30 cellular contexts compared by ENCODE assay signal in the genomic region with DNA sequence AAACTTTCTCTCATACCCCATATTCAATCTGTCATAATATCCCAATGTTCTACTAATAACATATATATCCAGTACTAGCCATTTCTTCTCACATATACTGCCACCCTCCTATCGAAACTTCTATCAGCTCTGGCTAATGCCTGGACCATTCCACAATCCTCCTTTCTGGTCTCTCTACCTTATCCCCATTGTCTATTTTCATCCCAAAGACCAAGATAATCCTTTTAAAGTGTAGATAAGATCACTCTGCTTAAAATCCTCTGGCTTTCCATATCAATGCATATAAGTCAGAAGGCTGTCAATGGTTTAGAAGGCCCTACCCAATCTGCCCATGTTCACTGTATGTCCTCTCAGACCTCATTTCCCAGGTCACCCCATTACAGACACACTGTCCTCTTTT.
"Had no signal": no experiment of that assay in that cellular context is flagged by ENCODE, and none has a peak within 500 bp of the region (broad histone marks: within the 10 kb centered on the region; RNA-seq: fewer than 3 reads in every experiment).

No MANE protein-coding gene starts in this region.

- H3K27ac ChIP-seq: left lung, lower lobe of right lung, neural progenitor cell, neutrophil, parathyroid adenoma, psoas muscle, right lobe of liver, skin epidermis, suprapubic skin, thoracic aorta, tibial artery, upper lobe of right lung had no signal

- H3K27ac Mint-ChIP-seq: mesothelial cell of epicardium; natural killer cell; nephron progenitor cell; neural progenitor cell; stimulated activated naive CD8-positive, alpha-beta T cell treated with anti-CD3 and anti-CD28 coated beads, Interleukin-15, Interleukin-2, amounts not matched to agents 100 ng/mL and 50 ng/mL, for 24 hours had no signal

- H3K36me3 ChIP-seq: left lung, lower lobe of right lung, neural progenitor cell, neutrophil, right lobe of liver, suprapubic skin, thoracic aorta, tibial artery, upper lobe of right lung had no signal

- H3K36me3 Mint-ChIP-seq: natural killer cell had no signal

- H2AFZ ChIP-seq: neural progenitor cell, parathyroid adenoma had no signal

- H3K4me3 ChIP-seq: left lung, lower lobe of right lung, neural progenitor cell, psoas muscle, right lobe of liver, skin epidermis, suprapubic skin, thoracic aorta, tibial artery, upper lobe of right lung had no signal

- H3K4me1 ChIP-seq: left lung, lower lobe of right lung, neural progenitor cell, parathyroid adenoma, psoas muscle, right lobe of liver, suprapubic skin, upper lobe of right lung had no signal

- H3K4me3 Mint-ChIP-seq: immature natural killer cell; mesothelial cell of epicardium; naive B cell; natural killer cell; nephron progenitor cell; neural progenitor cell; stimulated activated naive CD8-positive, alpha-beta T cell treated with anti-CD3 and anti-CD28 coated beads, Interleukin-15, Interleukin-2, amounts not matched to agents 100 ng/mL and 50 ng/mL, for 24 hours had no signal

- H3K9me3 Mint-ChIP-seq: immature natural killer cell, natural killer cell had no signal

- ATAC-seq: left colon, left lung, lower lobe of right lung, natural killer cell, psoas muscle, right lobe of liver, upper lobe of right lung had no signal

- H3K9ac ChIP-seq: neural progenitor cell, parathyroid adenoma had no signal

- H3K9me3 ChIP-seq: left lung, neutrophil, psoas muscle, right lobe of liver, suprapubic skin, thoracic aorta, tibial artery, upper lobe of right lung had no signal

- H3K4me1 Mint-ChIP-seq: immature natural killer cell, nephron progenitor cell, neural progenitor cell had no signal

- DNase-seq: hypothalamus; immature natural killer cell; kidney; left colon; left lung; lower lobe of right lung; mammary epithelial cell; mesenchymal stem cell; naive B cell; natural killer cell; nephron progenitor cell; occipital lobe; psoas muscle; right lobe of liver; stimulated activated CD4-positive, alpha-beta T cell treated with anti-CD3 and anti-CD28 coated beads, Interleukin-12 subunit alpha, Interleukin-12 subunit beta, amount 100 ng/mL, for 4 hours; stimulated activated CD4-positive, alpha-beta T cell treated with anti-CD3 and anti-CD28 coated beads, Interleukin-15, amount 100 ng/mL, for 24 hours; stimulated activated CD4-positive, alpha-beta T cell treated with anti-CD3 and anti-CD28 coated beads, Interleukin-2, amount 100 ng/mL, for 24 hours; stimulated activated CD4-positive, alpha-beta T cell treated with anti-CD3 and anti-CD28 coated beads, Interleukin-4, amount 100 ng/mL, for 1 hour; stimulated activated naive CD4-positive, alpha-beta T cell; tibial artery; trophoblast cell; upper lobe of right lung had no signal

- H3K27me3 Mint-ChIP-seq: naive B cell; stimulated activated naive CD8-positive, alpha-beta T cell treated with anti-CD3 and anti-CD28 coated beads, Interleukin-15, Interleukin-2, amounts not matched to agents 100 ng/mL and 50 ng/mL, for 24 hours had no signal

- H3K79me2 ChIP-seq: parathyroid adenoma had no signal

- H3K4me2 ChIP-seq: neural progenitor cell had no signal

- H3K27me3 ChIP-seq: left lung, neural progenitor cell, neutrophil, right lobe of liver, suprapubic skin, tibial artery, upper lobe of right lung had no signal
